9 cellular contexts compared by ENCODE assay signal in genomic region chr11:61336171-61336935, GRCh38. TPM values are rescaled to one million over a fixed set of nuclear protein-coding genes. Genes with fewer than 3 reads are reported as not detected.
DNase-seq lines count a peak whose midpoint lies in the region; FAIRE-seq and TF ChIP-seq lines count a peak whose summit lies in the region.
"Had no signal": no experiment of that assay in that cellular context is flagged by ENCODE, and none has a peak within 500 bp of the region (broad histone marks: within the 10 kb centered on the region; RNA-seq: fewer than 3 reads in every experiment).

No MANE protein-coding gene starts in this region.

- TF ChIP-seq RAD21 in neural cell (conservative IDR thresholded peaks at IDR 0.05): peak; percentile 93

- in situ Hi-C loops in GM23248 (cut with MboI): loop anchor here (5.0 kb wide), 1 partner anchor 51 kb away; no protein-coding TSS in a partner anchor

- H3K27me3 ChIP-seq in GM23248 (replicated peaks; ENCODE audit: insufficient read depth) (no peaks in the 10 kb centered on the region), neural cell (ENCODE audit: insufficient read depth, low read depth, low read length) (no peaks in the 10 kb centered on the region)

- H3K9ac ChIP-seq in GM23248 (no peak overlapping the region), neural cell (ENCODE audit: low read length) (peak overlapping the region; percentile 54)

- intact Hi-C loops in activated T-helper 2 cell treated with anti-CD3 and anti-CD28 coated beads, Interferon-gamma antibody, Interleukin-2, Interleukin-4, amounts not matched to agents 10 μg/mL and 5 μg/mL and 100 μg/mL, durations not matched to agents 14 hours and 24 hours and 36 hours (cut with micrococcal nuclease): loop anchor here (1.0 to 10.0 kb wide), 3 partner anchors 49 to 178 kb away; partner anchors contain the start of gene TMEM216

- H3K27me3 Mint-ChIP-seq in activated T-helper 2 cell treated with anti-CD3 and anti-CD28 coated beads, Interferon-gamma antibody, Interleukin-2, Interleukin-4, amounts not matched to agents 10 μg/mL and 5 μg/mL and 100 μg/mL, durations not matched to agents 14 hours and 24 hours and 36 hours (ENCODE audit: low read depth): no peaks in the 10 kb centered on the region
- H3K27me3 Mint-ChIP-seq in stimulated activated naive CD8-positive, alpha-beta T cell treated with anti-CD3 and anti-CD28 coated beads, Interleukin-15, Interleukin-2, amounts not matched to agents 100 ng/mL and 50 ng/mL, for 24 hours: no peaks in the 10 kb centered on the region

- H3K36me3 ChIP-seq in GM23248 (ENCODE audit: low read depth) (no peaks in the 10 kb centered on the region), neural cell (ENCODE audit: insufficient read depth, low read length) (no peaks in the 10 kb centered on the region)

- H3K9me3 ChIP-seq in GM23248 (ENCODE audit: low read depth) (no peaks in the 10 kb centered on the region), neural cell (ENCODE audit: low read length) (no peaks in the 10 kb centered on the region)

- peaks cover 14% of the 10 kb centered on the region for H3K36me3 Mint-ChIP-seq in activated T-helper 2 cell treated with anti-CD3 and anti-CD28 coated beads, Interferon-gamma antibody, Interleukin-2, Interleukin-4, amounts not matched to agents 10 μg/mL and 5 μg/mL and 100 μg/mL, durations not matched to agents 14 hours and 24 hours and 36 hours (ENCODE audit: low read depth)
- H3K36me3 Mint-ChIP-seq in stimulated activated naive CD8-positive, alpha-beta T cell treated with anti-CD3 and anti-CD28 coated beads, Interleukin-15, Interleukin-2, amounts not matched to agents 100 ng/mL and 50 ng/mL, for 24 hours (ENCODE audit: low read depth): peaks cover 21% of the 10 kb centered on the region

- H2AFZ ChIP-seq in GM23248: peak overlapping the region; percentile 50; the same call in 1 of the 2 replicates
- peak overlapping the region; percentile 67 for H2AFZ ChIP-seq in neural cell (ENCODE audit: low read depth, low read length)

- H4K20me1 ChIP-seq in GM23248 (ENCODE audit: insufficient read depth): no peaks in the 10 kb centered on the region
- no peaks in the 10 kb centered on the region for H4K20me1 ChIP-seq in neural cell (ENCODE audit: insufficient read depth)

- no peaks in the 10 kb centered on the region for H3K9me3 Mint-ChIP-seq in activated T-helper 2 cell treated with anti-CD3 and anti-CD28 coated beads, Interferon-gamma antibody, Interleukin-2, Interleukin-4, amounts not matched to agents 10 μg/mL and 5 μg/mL and 100 μg/mL, durations not matched to agents 14 hours and 24 hours and 36 hours
- H3K9me3 Mint-ChIP-seq in stimulated activated naive CD8-positive, alpha-beta T cell treated with anti-CD3 and anti-CD28 coated beads, Interleukin-15, Interleukin-2, amounts not matched to agents 100 ng/mL and 50 ng/mL, for 24 hours: no peaks in the 10 kb centered on the region

- 24 to 26% methylated on average over 8 of the region's 8 CpGs for WGBS in GM23248 (ENCODE audit: low coverage in 1 of 2, low lambda C conversion rate in 2 of 2, missing lambda C conversion rate in 2 of 2), 2 experiments

- H3K4me1 Mint-ChIP-seq in activated T-helper 2 cell treated with anti-CD3 and anti-CD28 coated beads, Interferon-gamma antibody, Interleukin-2, Interleukin-4, amounts not matched to agents 10 μg/mL and 5 μg/mL and 100 μg/mL, durations not matched to agents 14 hours and 24 hours and 36 hours (ENCODE audit: low read depth): peaks cover 33% of the 10 kb centered on the region
- peaks cover 46% of the 10 kb centered on the region for H3K4me1 Mint-ChIP-seq in stimulated activated naive CD8-positive, alpha-beta T cell treated with anti-CD3 and anti-CD28 coated beads, Interleukin-15, Interleukin-2, amounts not matched to agents 100 ng/mL and 50 ng/mL, for 24 hours (ENCODE audit: low read depth)

- CTCF ChIA-PET in RWPE1 (lab: Yijun Ruan, JAX): interaction anchor here (0.6 to 5.4 kb wide), 22 partner anchors 9 to 135 kb away, joined by 3 to 86 read pairs (median 4); partner anchors contain the start of genes CYB561A3, TMEM138 and TMEM216

- H3F3A ChIP-seq in GM23248 (ENCODE audit: insufficient read depth) (peaks cover 25% of the 10 kb centered on the region; the same call in 1 of the 2 replicates), neural cell (ENCODE audit: insufficient read depth, low read length, poor library complexity, severe bottlenecking) (no peaks in the 10 kb centered on the region)

- H3K4me1 ChIP-seq in GM23248 (ENCODE audit: insufficient read depth): 0 out of 2 replicates have a peak, but pooled peaks cover 5% of the 10 kb centered on the region

- H3K27ac Mint-ChIP-seq in activated T-helper 2 cell treated with anti-CD3 and anti-CD28 coated beads, Interferon-gamma antibody, Interleukin-2, Interleukin-4, amounts not matched to agents 10 μg/mL and 5 μg/mL and 100 μg/mL, durations not matched to agents 14 hours and 24 hours and 36 hours: peak overlapping the region; percentile 78
- H3K27ac Mint-ChIP-seq in stimulated activated naive CD8-positive, alpha-beta T cell treated with anti-CD3 and anti-CD28 coated beads, Interleukin-15, Interleukin-2, amounts not matched to agents 100 ng/mL and 50 ng/mL, for 24 hours: peak overlapping the region; percentile 88

- no peak overlapping the region for H3K27ac ChIP-seq in GM23248
- H3K27ac ChIP-seq in RWPE1: peak overlapping the region; percentile 84
- H3K27ac ChIP-seq in neural cell (ENCODE audit: low read length): peak overlapping the region; percentile 72

- TF ChIP-seq CTCF in D721Med (IDR thresholded peaks at IDR 0.05; ENCODE audit: insufficient read depth, missing control alignments) (peak; percentile 92), RWPE1 (conservative IDR thresholded peaks at IDR 0.05; ENCODE audit: low read depth) (peak; percentile 96), neural cell (IDR thresholded peaks at IDR 0.05; ENCODE audit: poor library complexity, severe bottlenecking) (peak; percentile 98)

- H3K79me2 ChIP-seq in GM23248 (ENCODE audit: insufficient read depth): peaks cover 16% of the 10 kb centered on the region
- peaks cover 15% of the 10 kb centered on the region for H3K79me2 ChIP-seq in neural cell (replicated peaks; ENCODE audit: insufficient read depth, low read length)

- H3K4me3 ChIP-seq in GM23248 (no peak overlapping the region), neural cell (ENCODE audit: low read length) (no peak overlapping the region)

- DNase-seq in D721Med (ENCODE audit: insufficient read length, low spot score) (peak; percentile 90), GM23248 (peak; percentile 85), M059J (ENCODE audit: low read depth) (peak; percentile 77), RWPE1 (ENCODE audit: low spot score) (peak; percentile 74), fibroblast of peridontal ligament (ENCODE audit: extremely low read depth) (peak; percentile 70)
- DNase-seq in activated T-helper 2 cell treated with anti-CD3 and anti-CD28 coated beads, Interferon-gamma antibody, Interleukin-2, Interleukin-4, amounts not matched to agents 10 μg/mL and 5 μg/mL and 100 μg/mL, durations not matched to agents 14 hours and 24 hours and 36 hours (ENCODE audit: low spot score): peak; percentile 79

- TF ChIP-seq EP300 in neural cell (conservative IDR thresholded peaks at IDR 0.05; ENCODE audit: poor library complexity, severe bottlenecking): no peak

- POLR2A ChIA-PET in RWPE1 (lab: Yijun Ruan, JAX; ENCODE audit: low non-redundant PET): interaction anchor here (1.2 to 1.7 kb wide), 2 partner anchors 25 to 49 kb away, joined by 6 to 11 read pairs; partner anchors contain the start of genes CYB561A3 and TMEM138

- FAIRE-seq in D721Med (lab: Jason Lieb, UNC): no peak
- FAIRE-seq: endometrium had no signal

- no peaks in the 10 kb centered on the region for H3K9me2 ChIP-seq in GM23248 (ENCODE audit: insufficient read depth)
- H3K9me2 ChIP-seq in neural cell (ENCODE audit: insufficient read depth, low read length): no peaks in the 10 kb centered on the region

- H3K4me2 ChIP-seq in GM23248 (ENCODE audit: unreplicated experiment): no peak overlapping the region
- no peak overlapping the region for H3K4me2 ChIP-seq in neural cell (ENCODE audit: low read length)

- H3K4me3 Mint-ChIP-seq in activated T-helper 2 cell treated with anti-CD3 and anti-CD28 coated beads, Interferon-gamma antibody, Interleukin-2, Interleukin-4, amounts not matched to agents 10 μg/mL and 5 μg/mL and 100 μg/mL, durations not matched to agents 14 hours and 24 hours and 36 hours (ENCODE audit: low read depth): no peak overlapping the region
- H3K4me3 Mint-ChIP-seq in stimulated activated naive CD8-positive, alpha-beta T cell treated with anti-CD3 and anti-CD28 coated beads, Interleukin-15, Interleukin-2, amounts not matched to agents 100 ng/mL and 50 ng/mL, for 24 hours: no peak overlapping the region

RNA-seq across cellular contexts. Expression of gene TKFC, which starts 3.3 kb away (rescaled TPM):
- total RNA-seq in GM23248 (2014; rRNA removed; shearing (Covaris generic)): 44.3 and 44.6 TPM in 2 replicates
- polyA plus RNA-seq in GM23248 (2016; fragmentation: Nextera tagmentation; extraction: Ambion mirVana) (35.3 and 39.8 TPM in 2 replicates), neural cell (18.1 and 46.0 TPM in 2 replicates)
- total RNA-seq in M059J (2014; rRNA removed; shearing (Covaris generic)): 7.8 and 10.9 TPM in 2 replicates
- total RNA-seq in activated T-helper 2 cell treated with anti-CD3 and anti-CD28 coated beads, Interferon-gamma antibody, Interleukin-2, Interleukin-4, amounts not matched to agents 10 μg/mL and 5 μg/mL and 100 μg/mL, durations not matched to agents 14 hours and 24 hours and 36 hours: 72.8 and 78.3 TPM in 2 replicates
- 20.2 and 20.8 TPM in 2 replicates for polyA minus RNA-seq in neural cell

RNA-seq across cellular contexts. Expression of gene DDB1, which starts 3.4 kb away (rescaled TPM):
- 229 and 252 TPM in 2 replicates for total RNA-seq in GM23248 (2014; rRNA removed; shearing (Covaris generic))
- polyA plus RNA-seq in GM23248 (2016; fragmentation: Nextera tagmentation; extraction: Ambion mirVana): 160 and 162 TPM in 2 replicates
- total RNA-seq in M059J (2014; rRNA removed; shearing (Covaris generic)): 116 and 209 TPM in 2 replicates
- 260 and 264 TPM in 2 replicates for total RNA-seq in activated T-helper 2 cell treated with anti-CD3 and anti-CD28 coated beads, Interferon-gamma antibody, Interleukin-2, Interleukin-4, amounts not matched to agents 10 μg/mL and 5 μg/mL and 100 μg/mL, durations not matched to agents 14 hours and 24 hours and 36 hours
- 197 and 203 TPM in 2 replicates for polyA plus RNA-seq in neural cell
- 241 and 286 TPM in 2 replicates for polyA minus RNA-seq in neural cell

RNA-seq across cellular contexts. Expression of gene CYB561A3, which starts 25.3 kb away (rescaled TPM):
- total RNA-seq in GM23248 (2014; rRNA removed; shearing (Covaris generic)): 38.4 and 49.0 TPM in 2 replicates
- polyA plus RNA-seq in GM23248 (2016; fragmentation: Nextera tagmentation; extraction: Ambion mirVana) (42.9 and 52.3 TPM in 2 replicates), neural cell (36.3 and 44.6 TPM in 2 replicates)
- 35.5 and 39.4 TPM in 2 replicates for total RNA-seq in M059J (2014; rRNA removed; shearing (Covaris generic))
- total RNA-seq in activated T-helper 2 cell treated with anti-CD3 and anti-CD28 coated beads, Interferon-gamma antibody, Interleukin-2, Interleukin-4, amounts not matched to agents 10 μg/mL and 5 μg/mL and 100 μg/mL, durations not matched to agents 14 hours and 24 hours and 36 hours: 32.9 and 34.1 TPM in 2 replicates
- polyA minus RNA-seq in neural cell: 22.5 and 27.3 TPM in 2 replicates

RNA-seq across cellular contexts. Expression of gene TMEM138, which starts 25.8 kb away (rescaled TPM):
- 19.0 and 21.5 TPM in 2 replicates for total RNA-seq in GM23248 (2014; rRNA removed; shearing (Covaris generic))
- polyA plus RNA-seq in GM23248 (2016; fragmentation: Nextera tagmentation; extraction: Ambion mirVana) (48.3 and 50.2 TPM in 2 replicates), neural cell (19.6 and 38.9 TPM in 2 replicates)
- 44.4 and 67.3 TPM in 2 replicates for total RNA-seq in M059J (2014; rRNA removed; shearing (Covaris generic))
- total RNA-seq in activated T-helper 2 cell treated with anti-CD3 and anti-CD28 coated beads, Interferon-gamma antibody, Interleukin-2, Interleukin-4, amounts not matched to agents 10 μg/mL and 5 μg/mL and 100 μg/mL, durations not matched to agents 14 hours and 24 hours and 36 hours: 52.3 and 54.5 TPM in 2 replicates
- 40.3 and 53.3 TPM in 2 replicates for polyA minus RNA-seq in neural cell

RNA-seq across cellular contexts. Expression of gene VWCE, which starts 41.2 kb away (rescaled TPM):
- 0.76 and 1.1 TPM in 2 replicates for total RNA-seq in GM23248 (2014; rRNA removed; shearing (Covaris generic))
- polyA plus RNA-seq in GM23248 (2016; fragmentation: Nextera tagmentation; extraction: Ambion mirVana) (0.61 and 0.70 TPM in 2 replicates), neural cell (5.5 and 9.8 TPM in 2 replicates)
- total RNA-seq in M059J (2014; rRNA removed; shearing (Covaris generic)): not detected in 2 replicates
- 8.1 and 10.1 TPM in 2 replicates for total RNA-seq in activated T-helper 2 cell treated with anti-CD3 and anti-CD28 coated beads, Interferon-gamma antibody, Interleukin-2, Interleukin-4, amounts not matched to agents 10 μg/mL and 5 μg/mL and 100 μg/mL, durations not matched to agents 14 hours and 24 hours and 36 hours
- polyA minus RNA-seq in neural cell: 4.1 and 6.8 TPM in 2 replicates
